In genomic region chr14:18918345-18918744, GRCh38 we compare ENCODE assay signal across 15 cellular contexts. TPM values are rescaled to one million over a fixed set of nuclear protein-coding genes. Genes with fewer than 3 reads are reported as not detected.
"Had no signal": no experiment of that assay in that cellular context is flagged by ENCODE, and none has a peak within 500 bp of the region (broad histone marks: within the 10 kb centered on the region; RNA-seq: fewer than 3 reads in every experiment).

No MANE protein-coding gene starts in this region.

RNA-seq across cellular contexts. Expression of gene POTEM, which starts 48.9 kb away (rescaled TPM):
- total RNA-seq: stomach, subcutaneous adipose tissue, suprapubic skin, temporal lobe, thoracic aorta, thyroid gland, tibial nerve, transverse colon, upper lobe of left lung, upper lobe of right lung, ureter, urinary bladder, uterus, vagina had no signal
- polyA plus RNA-seq: stomach, thymus, urinary bladder had no signal
